In the genomic region with DNA sequence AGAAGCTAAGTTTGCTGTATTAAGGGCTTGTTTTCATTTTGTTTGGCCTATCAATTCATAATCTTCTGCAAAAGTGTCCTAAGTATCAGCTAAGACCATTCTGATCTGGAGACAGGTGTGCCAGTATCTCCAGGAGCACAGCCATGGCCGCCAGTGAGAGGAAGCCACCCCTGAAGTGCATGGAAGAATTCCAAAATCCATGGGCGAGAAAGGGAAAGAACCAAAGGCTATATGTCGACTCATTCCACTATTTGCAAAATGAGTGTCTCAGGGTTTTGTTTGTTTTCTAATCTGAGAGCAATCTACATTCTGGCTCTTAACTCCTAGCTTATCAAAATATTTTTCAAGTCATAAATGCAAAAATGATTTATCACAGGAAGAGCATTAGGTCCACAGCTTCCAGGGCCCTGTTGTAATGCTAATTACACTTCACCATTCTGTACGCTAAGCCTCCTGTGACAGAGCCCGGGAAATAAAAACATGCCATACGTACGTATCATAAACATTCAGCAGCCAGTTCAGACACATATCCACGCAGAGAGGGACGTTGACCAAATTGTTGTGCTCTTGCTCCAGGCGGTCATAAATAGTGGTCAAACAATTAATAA, we compare ENCODE assay signal across 18 cellular contexts.
DNase-seq lines count a peak whose midpoint lies in the region; ATAC-seq, FAIRE-seq and TF ChIP-seq lines count a peak whose summit lies in the region.
"Had no signal": no experiment of that assay in that cellular context is flagged by ENCODE, and none has a peak within 500 bp of the region (broad histone marks: within the 10 kb centered on the region; RNA-seq: fewer than 3 reads in every experiment).

No MANE protein-coding gene starts in this region.

- H3K9ac ChIP-seq in endothelial cell of umbilical vein (replicated peaks; ENCODE audit: extremely low read depth, insufficient read depth, low read length), result peak overlapping the region; percentile 51

- H3K27me3 ChIP-seq in endothelial cell of umbilical vein (ENCODE audit: control insufficient read depth in 2 of 2, insufficient read depth in 2 of 2, low read length in 2 of 2) (no peaks in the 10 kb centered on the region), stomach (no peaks in the 10 kb centered on the region)

- no peak for ATAC-seq in HG02973 (IDR thresholded peaks at IDR 0.05; ENCODE audit: unreplicated experiment)
- ATAC-seq: activated T-helper 17 cell treated with anti-CD3 and anti-CD28 coated beads, Interleukin-2, amount 50 U/mL, for 72 hours; left ventricle myocardium superior had no signal

- no TSS peak for BruUV-seq in endothelial cell of umbilical vein (replicated peaks; lab: Mats Ljungman, UMichigan)

- H3K36me3 ChIP-seq in endothelial cell of umbilical vein (ENCODE audit: control insufficient read depth in 2 of 2, extremely low read depth in 1 of 2, insufficient read depth in 2 of 2, low read length in 2 of 2) (no peaks in the 10 kb centered on the region), stomach (no peaks in the 10 kb centered on the region)

- no peaks in the 10 kb centered on the region for H3K9me3 ChIP-seq in endothelial cell of umbilical vein (replicated peaks; ENCODE audit: control insufficient read depth, insufficient read depth, low read length)
- no peaks in the 10 kb centered on the region for H3K9me3 ChIP-seq in stomach

- WGBS in stomach, 5 donors, result 41 to 58% (median 46%) methylated on average over 10 of the region's 10 CpGs

- POLR2A ChIA-PET in endothelial cell of umbilical vein (lab: Charles Lee), result no interaction called here

- no peak for TF ChIP-seq POLR2A in endothelial cell of umbilical vein (IDR thresholded peaks at IDR 0.05; ENCODE audit: low read depth, low read length)
- TF ChIP-seq POLR2A in stomach (IDR thresholded peaks at IDR 0.05), result no peak

- H3K4me2 ChIP-seq in endothelial cell of umbilical vein (ENCODE audit: insufficient read depth, low read length), result peak overlapping the region; percentile 69

- H3K4me3 ChIP-seq in endothelial cell of umbilical vein (replicated peaks in 1 of 3; ENCODE audit: insufficient read depth in 1 of 3, low read depth in 1 of 3, low read length in 3 of 3) (peak overlapping the region in 1 of 3 experiments; percentile 30), stomach (no peak overlapping the region)

- intact Hi-C loops in endothelial cell of umbilical vein (cut with micrococcal nuclease) (loop anchor here (1.0 to 10.0 kb wide), 5 partner anchors 12 to 626 kb away; no protein-coding TSS in a partner anchor), stomach (cut with DNase I; ENCODE audit: low total_unique reads) (no loop called here)

- CTCF ChIA-PET in endothelial cell of umbilical vein (lab: Charles Lee), result interaction anchor here (1.0 to 2.3 kb wide), 3 partner anchors 170 to 449 kb away, joined by 3 to 13 read pairs (median 3); no protein-coding TSS in a partner anchor

- dilution Hi-C loops in endothelial cell of umbilical vein (cut with MboI; ENCODE audit: extremely low pct_ligation_motif_present, low sequenced_read_pairs), result no loop called here

- no peaks in the 10 kb centered on the region for H3K79me2 ChIP-seq in endothelial cell of umbilical vein (ENCODE audit: control insufficient read depth, insufficient read depth, low read length)

- H3K27ac ChIP-seq in endothelial cell of umbilical vein (ENCODE audit: insufficient read depth, low read depth, low read length) (peak overlapping the region; percentile 72), stomach (no peak overlapping the region)
- H3K27ac ChIP-seq: 22Rv1 had no signal

- no peak for TF ChIP-seq CTCF in endothelial cell of umbilical vein (IDR thresholded peaks at IDR 0.05; ENCODE audit: extremely low read depth in 1 of 2, insufficient read depth in 1 of 2, low read depth in 1 of 2, low read length in 2 of 2)
- no peak for TF ChIP-seq CTCF in stomach (IDR thresholded peaks at IDR 0.05)

- H2AFZ ChIP-seq in endothelial cell of umbilical vein (ENCODE audit: low read depth, low read length), result no peak overlapping the region

- H3K9me1 ChIP-seq in endothelial cell of umbilical vein (replicated peaks; ENCODE audit: control insufficient read depth, extremely low read depth, insufficient read depth, low read length), result no peaks in the 10 kb centered on the region

- DNase-seq in DMS153 (lab: John Stamatoyannopoulos, UW) (peak; percentile 21), DMS153 treated with DMSO at 0.1 percent for 48 hours (lab: John Stamatoyannopoulos, UW; ENCODE audit: unreplicated experiment) (no peak), NCI-H69 (lab: John Stamatoyannopoulos, UW) (peak; percentile 80), endothelial cell of umbilical vein (ENCODE audit: low read depth, low spot score) (peak; percentile 83), renal cortical epithelial cell (ENCODE audit: low read depth) (peak; percentile 0), stomach (no peak)
- no peak for DNase-seq in activated effector memory CD4-positive, alpha-beta T cell treated with anti-CD3 and anti-CD28 coated beads, Interleukin-2, amount 50 U/mL, for 16 hours
- DNase-seq: anterior cingulate cortex; CD4-positive, alpha-beta memory T cell; hippocampal formation; left ventricle myocardium superior; MM.1S; naive B cell; NCI-H2107 had no signal

- peak; percentile 71 for FAIRE-seq in endothelial cell of umbilical vein (lab: Jason Lieb, UNC)
- FAIRE-seq: TTC549 had no signal

- no peak for TF ChIP-seq EP300 in stomach (IDR thresholded peaks at IDR 0.05)

- H4K20me1 ChIP-seq in endothelial cell of umbilical vein (replicated peaks; ENCODE audit: control insufficient read depth, extremely low read depth, insufficient read depth, low read length), result no peaks in the 10 kb centered on the region

- H3K4me1 ChIP-seq in endothelial cell of umbilical vein (ENCODE audit: control insufficient read depth, extremely low read depth, insufficient read depth, low read length) (peaks cover 16% of the 10 kb centered on the region), stomach (peaks cover 0 to 23% (median 5%) of the 10 kb centered on the region in 4 donors)

TF ChIP-seq in endothelial cell of umbilical vein, 7 proteins besides CTCF, POLR2A, EP300 and RAD21:
- TF ChIP-seq POLR2AphosphoS5 (IDR thresholded peaks at IDR 0.05; ENCODE audit: insufficient read depth, low read depth, low read length) (peak; percentile 33), FOS (IDR thresholded peaks at IDR 0.05; ENCODE audit: borderline replicate concordance, insufficient read depth, low read length) (no peak), JUN (IDR thresholded peaks at IDR 0.05; ENCODE audit: borderline replicate concordance, insufficient read depth, insufficient read length, low read depth) (peak; percentile 30), EZH2 (IDR thresholded peaks at IDR 0.05; ENCODE audit: borderline replicate concordance, low read depth, low read length, severe bottlenecking) (no peak), MYC (IDR thresholded peaks at IDR 0.05; ENCODE audit: low read depth, low read length) (no peak), GATA2 (IDR thresholded peaks at IDR 0.05; ENCODE audit: insufficient read depth, insufficient read length, low read depth, low read length) (peak; percentile 84)
- TF ChIP-seq, protein P1, sequence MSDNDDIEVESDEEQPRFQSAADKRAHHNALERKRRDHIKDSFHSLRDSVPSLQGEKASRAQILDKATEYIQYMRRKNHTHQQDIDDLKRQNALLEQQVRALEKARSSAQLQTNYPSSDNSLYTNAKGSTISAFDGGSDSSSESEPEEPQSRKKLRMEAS (IDR thresholded peaks at IDR 0.05; ENCODE audit: insufficient read depth, insufficient read length), result no peak
TF ChIP-seq in endothelial cell of umbilical vein: peak in this region for 3.

Comparison
In these comparisons a context has a peak if more than half of its experiments do, and no peak if none do; other contexts are left out.
1. DNase-seq: peak in DMS153 (single experiment), NCI-H69 (single experiment), endothelial cell of umbilical vein (single experiment) and renal cortical epithelial cell (single experiment); none in DMS153 treated with DMSO at 0.1 percent for 48 hours (single experiment), stomach (single experiment) and activated effector memory CD4-positive, alpha-beta T cell treated with anti-CD3 and anti-CD28 coated beads, Interleukin-2, amount 50 U/mL, for 16 hours (single experiment).